In genomic region chr17:16407911-16408588, GRCh38 we compare ENCODE assay signal across 8 cellular contexts. TPM values are rescaled to one million over a fixed set of nuclear protein-coding genes. Genes with fewer than 3 reads are reported as not detected.
DNase-seq lines count a peak whose midpoint lies in the region; ATAC-seq and TF ChIP-seq lines count a peak whose summit lies in the region.

No MANE protein-coding gene starts in this region.

- H3K27me3 Mint-ChIP-seq in activated T-cell treated with anti-CD3 and anti-CD28 coated beads, Interleukin-2, amount 50 U/mL, for 72 hours (ENCODE audit: low read depth), result peaks cover 19% of the 10 kb centered on the region
- peaks cover 14% of the 10 kb centered on the region for H3K27me3 Mint-ChIP-seq in activated T-cell treated with anti-CD3 and anti-CD28 coated beads, Interleukin-2, amount 50 U/mL, for 24 hours
- H3K27me3 Mint-ChIP-seq in stimulated activated naive CD8-positive, alpha-beta T cell treated with anti-CD3 and anti-CD28 coated beads, Interleukin-15, amount 100 ng/mL, for 72 hours, result peaks cover 24% of the 10 kb centered on the region

- H3K4me3 ChIP-seq in brain microvascular endothelial cell (ENCODE audit: low read depth, low read length), result no peak overlapping the region

- no peak for TF ChIP-seq CTCF in brain microvascular endothelial cell (IDR thresholded peaks at IDR 0.05; ENCODE audit: low read depth, low read length, missing control alignments)

- no peak overlapping the region for H3K27ac ChIP-seq in brain microvascular endothelial cell

- no peaks in the 10 kb centered on the region for H3K4me1 Mint-ChIP-seq in activated T-cell treated with anti-CD3 and anti-CD28 coated beads, Interleukin-2, amount 50 U/mL, for 72 hours (ENCODE audit: low read depth)
- H3K4me1 Mint-ChIP-seq in activated T-cell treated with anti-CD3 and anti-CD28 coated beads, Interleukin-2, amount 50 U/mL, for 24 hours (ENCODE audit: low read depth), result peaks cover 4% of the 10 kb centered on the region
- H3K4me1 Mint-ChIP-seq in stimulated activated naive CD8-positive, alpha-beta T cell treated with anti-CD3 and anti-CD28 coated beads, Interleukin-15, amount 100 ng/mL, for 72 hours, result peaks cover 19% of the 10 kb centered on the region

- no peaks in the 10 kb centered on the region for H3K27me3 ChIP-seq in brain microvascular endothelial cell (replicated peaks)

- peak overlapping the region; percentile 2 to 53 for H3K4me3 Mint-ChIP-seq in activated T-cell treated with anti-CD3 and anti-CD28 coated beads, Interleukin-2, amount 50 U/mL, for 72 hours
- no peak overlapping the region for H3K4me3 Mint-ChIP-seq in activated T-cell treated with anti-CD3 and anti-CD28 coated beads, Interleukin-2, amount 50 U/mL, for 24 hours
- H3K4me3 Mint-ChIP-seq in stimulated activated naive CD8-positive, alpha-beta T cell treated with anti-CD3 and anti-CD28 coated beads, Interleukin-15, amount 100 ng/mL, for 72 hours, result peak overlapping the region; percentile 10 to 33

- H3K27ac Mint-ChIP-seq in activated T-cell treated with anti-CD3 and anti-CD28 coated beads, Interleukin-2, amount 50 U/mL, for 72 hours, result no peak overlapping the region
- no peak overlapping the region for H3K27ac Mint-ChIP-seq in activated T-cell treated with anti-CD3 and anti-CD28 coated beads, Interleukin-2, amount 50 U/mL, for 24 hours
- H3K27ac Mint-ChIP-seq in stimulated activated naive CD8-positive, alpha-beta T cell treated with anti-CD3 and anti-CD28 coated beads, Interleukin-15, amount 100 ng/mL, for 72 hours, result no peak overlapping the region

- H3K36me3 Mint-ChIP-seq in activated T-cell treated with anti-CD3 and anti-CD28 coated beads, Interleukin-2, amount 50 U/mL, for 72 hours (ENCODE audit: insufficient read depth in 2 of 2), result peaks cover 0 to 2% of the 10 kb centered on the region in 2 donors
- no peaks in the 10 kb centered on the region for H3K36me3 Mint-ChIP-seq in activated T-cell treated with anti-CD3 and anti-CD28 coated beads, Interleukin-2, amount 50 U/mL, for 24 hours (ENCODE audit: low read depth)

- no peaks in the 10 kb centered on the region for H3K9me3 Mint-ChIP-seq in activated T-cell treated with anti-CD3 and anti-CD28 coated beads, Interleukin-2, amount 50 U/mL, for 72 hours
- H3K9me3 Mint-ChIP-seq in activated T-cell treated with anti-CD3 and anti-CD28 coated beads, Interleukin-2, amount 50 U/mL, for 24 hours, result no peaks in the 10 kb centered on the region
- H3K9me3 Mint-ChIP-seq in stimulated activated naive CD8-positive, alpha-beta T cell treated with anti-CD3 and anti-CD28 coated beads, Interleukin-15, amount 100 ng/mL, for 72 hours, result no peaks in the 10 kb centered on the region

- ATAC-seq in activated T-cell treated with anti-CD3 and anti-CD28 coated beads, Interleukin-2, amount 50 U/mL, for 72 hours (replicated peaks in 1 of 2), result peak; percentile 41 to 64
- ATAC-seq in HG02852 (IDR thresholded peaks at IDR 0.05; ENCODE audit: unreplicated experiment), result peak; percentile 90
- peak; percentile 59 for ATAC-seq in stimulated activated naive CD8-positive, alpha-beta T cell treated with anti-CD3 and anti-CD28 coated beads, Interleukin-15, amount 100 ng/mL, for 72 hours

- DNase-seq in activated T-cell treated with anti-CD3 and anti-CD28 coated beads, Interleukin-2, amount 50 U/mL, for 72 hours, result peak; percentile 32 to 57
- no peak for DNase-seq in activated T-cell treated with anti-CD3 and anti-CD28 coated beads, Interleukin-2, amount 50 U/mL, for 24 hours
- DNase-seq in NCI-H2171 (lab: John Stamatoyannopoulos, UW) (peak; percentile 27), brain microvascular endothelial cell (peak; percentile 52), kidney glomerular epithelial cell (lab: John Stamatoyannopoulos, UW) (peak; percentile 22)
- no peak for DNase-seq in stimulated activated naive CD8-positive, alpha-beta T cell treated with anti-CD3 and anti-CD28 coated beads, Interleukin-15, amount 100 ng/mL, for 72 hours
- no peak for DNase-seq in NK-92 treated with Interleukin-12 subunit alpha and Interleukin-12 subunit beta, amount 100 ng/mL, for 24 hours (lab: John Stamatoyannopoulos, UW)

- H3K36me3 ChIP-seq in brain microvascular endothelial cell (replicated peaks), result no peaks in the 10 kb centered on the region

- in situ Hi-C loops in brain microvascular endothelial cell (cut with HindIII; ENCODE audit: low pct_ligation_motif_present, low sequenced_read_pairs), result no loop called here

RNA-seq across cellular contexts. Expression of gene TRPV2, which starts 7.3 kb away (rescaled TPM):
- total RNA-seq in activated T-cell treated with anti-CD3 and anti-CD28 coated beads, Interleukin-2, amount 50 U/mL, for 72 hours, result 10 to 100 TPM; 46.0 to 47.3 TPM

RNA-seq across cellular contexts. Expression of gene UBB, which starts 27.2 kb away (rescaled TPM):
- 1,000 to 10,000 TPM in 1 of 2 donors, 100 to 1,000 TPM in 1; 726 to 1,037 TPM for total RNA-seq in activated T-cell treated with anti-CD3 and anti-CD28 coated beads, Interleukin-2, amount 50 U/mL, for 72 hours

RNA-seq across cellular contexts. Expression of gene CENPV, which starts 54.8 kb away (rescaled TPM):
- 10 to 100 TPM; 48.5 to 54.9 TPM for total RNA-seq in activated T-cell treated with anti-CD3 and anti-CD28 coated beads, Interleukin-2, amount 50 U/mL, for 72 hours

Comparison
In these comparisons a context has a peak if more than half of its experiments do, and no peak if none do; other contexts are left out.
1. DNase-seq: peak in activated T-cell treated with anti-CD3 and anti-CD28 coated beads, Interleukin-2, amount 50 U/mL, for 72 hours (2 of 2), NCI-H2171 (single experiment), brain microvascular endothelial cell (single experiment) and kidney glomerular epithelial cell (single experiment); none in activated T-cell treated with anti-CD3 and anti-CD28 coated beads, Interleukin-2, amount 50 U/mL, for 24 hours (single experiment), stimulated activated naive CD8-positive, alpha-beta T cell treated with anti-CD3 and anti-CD28 coated beads, Interleukin-15, amount 100 ng/mL, for 72 hours (0 of 2) and NK-92 treated with Interleukin-12 subunit alpha and Interleukin-12 subunit beta, amount 100 ng/mL, for 24 hours (single experiment).
2. Peak in every context shown above with its lines, with median percentiles within 50 percentile points of each other: ATAC-seq.